Comparison of ENCODE assay signal across 1 cellular context in the genomic region with DNA sequence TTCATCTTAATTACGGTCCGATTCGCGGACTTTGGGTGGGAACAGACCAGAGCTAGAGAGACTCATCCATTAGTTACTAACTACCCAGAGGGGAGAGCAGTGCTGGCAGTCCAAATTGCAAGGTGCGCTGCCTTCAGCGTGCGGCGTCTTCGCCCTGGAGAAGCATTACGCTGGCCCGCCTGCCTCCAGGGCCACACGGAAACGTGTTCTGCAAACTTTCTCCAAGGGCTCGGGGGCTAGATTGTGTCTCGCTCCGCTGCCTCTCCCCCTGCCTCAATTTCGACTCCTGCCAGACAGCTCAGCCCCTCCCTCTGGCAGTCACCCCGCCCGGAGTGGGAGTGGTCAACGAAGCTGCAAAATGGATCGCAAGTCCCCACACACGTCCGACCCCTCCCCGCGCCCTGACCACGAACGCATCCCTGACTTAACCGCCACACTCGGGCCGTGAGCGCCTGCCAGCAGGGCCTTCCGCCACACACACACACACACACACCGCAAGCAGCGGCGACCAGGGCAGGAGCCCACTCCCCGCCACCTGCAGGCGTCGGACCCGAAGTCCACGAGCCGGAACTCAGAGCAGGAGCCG.
TF ChIP-seq lines count a peak whose summit lies in the region.

No MANE protein-coding gene starts in this region.

TF ChIP-seq in H1, 55 proteins besides CTCF, POLR2A, EP300 and RAD21 (continued from another document):
- TF ChIP-seq, protein P1, sequence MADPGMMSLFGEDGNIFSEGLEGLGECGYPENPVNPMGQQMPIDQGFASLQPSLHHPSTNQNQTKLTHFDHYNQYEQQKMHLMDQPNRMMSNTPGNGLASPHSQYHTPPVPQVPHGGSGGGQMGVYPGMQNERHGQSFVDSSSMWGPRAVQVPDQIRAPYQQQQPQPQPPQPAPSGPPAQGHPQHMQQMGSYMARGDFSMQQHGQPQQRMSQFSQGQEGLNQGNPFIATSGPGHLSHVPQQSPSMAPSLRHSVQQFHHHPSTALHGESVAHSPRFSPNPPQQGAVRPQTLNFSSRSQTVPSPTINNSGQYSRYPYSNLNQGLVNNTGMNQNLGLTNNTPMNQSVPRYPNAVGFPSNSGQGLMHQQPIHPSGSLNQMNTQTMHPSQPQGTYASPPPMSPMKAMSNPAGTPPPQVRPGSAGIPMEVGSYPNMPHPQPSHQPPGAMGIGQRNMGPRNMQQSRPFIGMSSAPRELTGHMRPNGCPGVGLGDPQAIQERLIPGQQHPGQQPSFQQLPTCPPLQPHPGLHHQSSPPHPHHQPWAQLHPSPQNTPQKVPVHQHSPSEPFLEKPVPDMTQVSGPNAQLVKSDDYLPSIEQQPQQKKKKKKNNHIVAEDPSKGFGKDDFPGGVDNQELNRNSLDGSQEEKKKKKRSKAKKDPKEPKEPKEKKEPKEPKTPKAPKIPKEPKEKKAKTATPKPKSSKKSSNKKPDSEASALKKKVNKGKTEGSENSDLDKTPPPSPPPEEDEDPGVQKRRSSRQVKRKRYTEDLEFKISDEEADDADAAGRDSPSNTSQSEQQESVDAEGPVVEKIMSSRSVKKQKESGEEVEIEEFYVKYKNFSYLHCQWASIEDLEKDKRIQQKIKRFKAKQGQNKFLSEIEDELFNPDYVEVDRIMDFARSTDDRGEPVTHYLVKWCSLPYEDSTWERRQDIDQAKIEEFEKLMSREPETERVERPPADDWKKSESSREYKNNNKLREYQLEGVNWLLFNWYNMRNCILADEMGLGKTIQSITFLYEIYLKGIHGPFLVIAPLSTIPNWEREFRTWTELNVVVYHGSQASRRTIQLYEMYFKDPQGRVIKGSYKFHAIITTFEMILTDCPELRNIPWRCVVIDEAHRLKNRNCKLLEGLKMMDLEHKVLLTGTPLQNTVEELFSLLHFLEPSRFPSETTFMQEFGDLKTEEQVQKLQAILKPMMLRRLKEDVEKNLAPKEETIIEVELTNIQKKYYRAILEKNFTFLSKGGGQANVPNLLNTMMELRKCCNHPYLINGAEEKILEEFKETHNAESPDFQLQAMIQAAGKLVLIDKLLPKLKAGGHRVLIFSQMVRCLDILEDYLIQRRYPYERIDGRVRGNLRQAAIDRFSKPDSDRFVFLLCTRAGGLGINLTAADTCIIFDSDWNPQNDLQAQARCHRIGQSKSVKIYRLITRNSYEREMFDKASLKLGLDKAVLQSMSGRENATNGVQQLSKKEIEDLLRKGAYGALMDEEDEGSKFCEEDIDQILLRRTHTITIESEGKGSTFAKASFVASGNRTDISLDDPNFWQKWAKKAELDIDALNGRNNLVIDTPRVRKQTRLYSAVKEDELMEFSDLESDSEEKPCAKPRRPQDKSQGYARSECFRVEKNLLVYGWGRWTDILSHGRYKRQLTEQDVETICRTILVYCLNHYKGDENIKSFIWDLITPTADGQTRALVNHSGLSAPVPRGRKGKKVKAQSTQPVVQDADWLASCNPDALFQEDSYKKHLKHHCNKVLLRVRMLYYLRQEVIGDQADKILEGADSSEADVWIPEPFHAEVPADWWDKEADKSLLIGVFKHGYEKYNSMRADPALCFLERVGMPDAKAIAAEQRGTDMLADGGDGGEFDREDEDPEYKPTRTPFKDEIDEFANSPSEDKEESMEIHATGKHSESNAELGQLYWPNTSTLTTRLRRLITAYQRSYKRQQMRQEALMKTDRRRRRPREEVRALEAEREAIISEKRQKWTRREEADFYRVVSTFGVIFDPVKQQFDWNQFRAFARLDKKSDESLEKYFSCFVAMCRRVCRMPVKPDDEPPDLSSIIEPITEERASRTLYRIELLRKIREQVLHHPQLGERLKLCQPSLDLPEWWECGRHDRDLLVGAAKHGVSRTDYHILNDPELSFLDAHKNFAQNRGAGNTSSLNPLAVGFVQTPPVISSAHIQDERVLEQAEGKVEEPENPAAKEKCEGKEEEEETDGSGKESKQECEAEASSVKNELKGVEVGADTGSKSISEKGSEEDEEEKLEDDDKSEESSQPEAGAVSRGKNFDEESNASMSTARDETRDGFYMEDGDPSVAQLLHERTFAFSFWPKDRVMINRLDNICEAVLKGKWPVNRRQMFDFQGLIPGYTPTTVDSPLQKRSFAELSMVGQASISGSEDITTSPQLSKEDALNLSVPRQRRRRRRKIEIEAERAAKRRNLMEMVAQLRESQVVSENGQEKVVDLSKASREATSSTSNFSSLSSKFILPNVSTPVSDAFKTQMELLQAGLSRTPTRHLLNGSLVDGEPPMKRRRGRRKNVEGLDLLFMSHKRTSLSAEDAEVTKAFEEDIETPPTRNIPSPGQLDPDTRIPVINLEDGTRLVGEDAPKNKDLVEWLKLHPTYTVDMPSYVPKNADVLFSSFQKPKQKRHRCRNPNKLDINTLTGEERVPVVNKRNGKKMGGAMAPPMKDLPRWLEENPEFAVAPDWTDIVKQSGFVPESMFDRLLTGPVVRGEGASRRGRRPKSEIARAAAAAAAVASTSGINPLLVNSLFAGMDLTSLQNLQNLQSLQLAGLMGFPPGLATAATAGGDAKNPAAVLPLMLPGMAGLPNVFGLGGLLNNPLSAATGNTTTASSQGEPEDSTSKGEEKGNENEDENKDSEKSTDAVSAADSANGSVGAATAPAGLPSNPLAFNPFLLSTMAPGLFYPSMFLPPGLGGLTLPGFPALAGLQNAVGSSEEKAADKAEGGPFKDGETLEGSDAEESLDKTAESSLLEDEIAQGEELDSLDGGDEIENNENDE (IDR thresholded peaks at IDR 0.05; ENCODE audit: insufficient replicate concordance, low read length), result no peak
- TF ChIP-seq EZH2 (IDR thresholded peaks at IDR 0.05; ENCODE audit: low read depth, low read length, severe bottlenecking), result peak; percentile 61
